In genomic region chr5:59799668-59800374, GRCh38 we compare ENCODE assay signal across 8 cellular contexts.
DNase-seq lines count a peak whose midpoint lies in the region; ATAC-seq and TF ChIP-seq lines count a peak whose summit lies in the region.

No MANE protein-coding gene starts in this region.

- TF ChIP-seq CTCF in endodermal cell (conservative IDR thresholded peaks at IDR 0.05) = peak; percentile 90

- no peaks in the 10 kb centered on the region for H3K4me1 Mint-ChIP-seq in activated T-cell treated with anti-CD3 and anti-CD28 coated beads, Interleukin-2, amount 50 U/mL, for 4 hours (ENCODE audit: low read depth)
- H3K4me1 Mint-ChIP-seq in endodermal cell = peaks cover 6% of the 10 kb centered on the region

- no peaks in the 10 kb centered on the region for H3K9me3 ChIP-seq in endodermal cell (ENCODE audit: control insufficient read depth, low read length)

- no peaks in the 10 kb centered on the region for H3K27me3 ChIP-seq in endodermal cell (ENCODE audit: control insufficient read depth, insufficient read depth, low read length, poor library complexity, severe bottlenecking)

- no peaks in the 10 kb centered on the region for H3K9me3 Mint-ChIP-seq in activated T-cell treated with anti-CD3 and anti-CD28 coated beads, Interleukin-2, amount 50 U/mL, for 4 hours
- no peaks in the 10 kb centered on the region for H3K9me3 Mint-ChIP-seq in endodermal cell

- no peaks in the 10 kb centered on the region for H3K4me1 ChIP-seq in endodermal cell (ENCODE audit: control insufficient read depth, insufficient read depth, low read length)

- no peak for TF ChIP-seq EP300 in Ishikawa (IDR thresholded peaks at IDR 0.05; ENCODE audit: borderline replicate concordance)

- no peak for DNase-seq in activated T-cell treated with anti-CD3 and anti-CD28 coated beads, Interleukin-2, amount 50 U/mL, for 4 hours
- DNase-seq in activated T-cell treated with anti-CD3 and anti-CD28 coated beads, Interleukin-2, amount 50 U/mL, for 48 hours = no peak
- peak; percentile 15 for DNase-seq in SHP77 treated with DMSO at 0.1 percent for 48 hours (lab: John Stamatoyannopoulos, UW)
- DNase-seq in endodermal cell = peak; percentile 52
- DNase-seq in midbrain (lab: John Stamatoyannopoulos, UW) = peak; percentile 69
- no peak for DNase-seq in occipital lobe (lab: John Stamatoyannopoulos, UW)

- TF ChIP-seq RAD21 in Ishikawa (IDR thresholded peaks at IDR 0.05; ENCODE audit: low read depth) = peak; percentile 79

- no peak overlapping the region for H3K27ac ChIP-seq in endodermal cell (ENCODE audit: low read depth, low read length)

- ATAC-seq in activated T-cell treated with anti-CD3 and anti-CD28 coated beads, Interleukin-2, amount 50 U/mL, for 4 hours = peak; percentile 53 to 66
- peak; percentile 54 for ATAC-seq in GM21717 (IDR thresholded peaks at IDR 0.05; ENCODE audit: unreplicated experiment)

- H3K36me3 ChIP-seq in endodermal cell (ENCODE audit: control insufficient read depth, insufficient read depth, low read length) = no peaks in the 10 kb centered on the region

- H3K27me3 Mint-ChIP-seq in activated T-cell treated with anti-CD3 and anti-CD28 coated beads, Interleukin-2, amount 50 U/mL, for 4 hours (ENCODE audit: low read depth) = peaks cover 4% of the 10 kb centered on the region
- H3K27me3 Mint-ChIP-seq in endodermal cell (ENCODE audit: insufficient read depth) = peaks cover 8% of the 10 kb centered on the region

- WGBS in endodermal cell (ENCODE audit: insufficient coverage in 1 of 2, insufficient read length in 1 of 2), 2 experiments = 30 to 100% methylated on average over 1 to 6 of the region's 6 CpGs

- H3K4me3 ChIP-seq in endodermal cell (ENCODE audit: low read length) = no peak overlapping the region

- no peaks in the 10 kb centered on the region for H3K36me3 Mint-ChIP-seq in activated T-cell treated with anti-CD3 and anti-CD28 coated beads, Interleukin-2, amount 50 U/mL, for 4 hours (ENCODE audit: insufficient read depth)
- no peaks in the 10 kb centered on the region for H3K36me3 Mint-ChIP-seq in endodermal cell (ENCODE audit: low read depth)

- H3K4me3 Mint-ChIP-seq in activated T-cell treated with anti-CD3 and anti-CD28 coated beads, Interleukin-2, amount 50 U/mL, for 4 hours = no peak overlapping the region
- H3K4me3 Mint-ChIP-seq in endodermal cell = no peak overlapping the region

- H3K27ac Mint-ChIP-seq in endodermal cell = no peak overlapping the region

- H3K9ac ChIP-seq in endodermal cell (ENCODE audit: extremely low read depth, low read length, poor library complexity, severe bottlenecking) = no peak overlapping the region

TF ChIP-seq in Ishikawa, 13 proteins besides CTCF, POLR2A, EP300 and RAD21:
- TF ChIP-seq TAF1 (IDR thresholded peaks at IDR 0.05; ENCODE audit: low read depth) = no peak
- TF ChIP-seq USF1 (IDR thresholded peaks at IDR 0.05) = no peak
- no peak for TF ChIP-seq FOXM1 (IDR thresholded peaks at IDR 0.05; ENCODE audit: borderline replicate concordance, low read depth)
- no peak for TF ChIP-seq ZBTB7A (IDR thresholded peaks at IDR 0.05; ENCODE audit: low read depth)
- no peak for TF ChIP-seq NFIC (IDR thresholded peaks at IDR 0.05)
- no peak for TF ChIP-seq CEBPB (IDR thresholded peaks at IDR 0.05)
- TF ChIP-seq TEAD4 (IDR thresholded peaks at IDR 0.05) = no peak
- TF ChIP-seq EGR1 (IDR thresholded peaks at IDR 0.05) = no peak
- no peak for TF ChIP-seq MAX (IDR thresholded peaks at IDR 0.05)
- TF ChIP-seq REST (IDR thresholded peaks at IDR 0.05; ENCODE audit: low read depth) = no peak

Comparison
In these comparisons a context has a peak if more than half of its experiments do, and no peak if none do; other contexts are left out.
1. DNase-seq: peak in SHP77 treated with DMSO at 0.1 percent for 48 hours (single experiment), endodermal cell (single experiment) and midbrain (single experiment); none in activated T-cell treated with anti-CD3 and anti-CD28 coated beads, Interleukin-2, amount 50 U/mL, for 4 hours (single experiment), activated T-cell treated with anti-CD3 and anti-CD28 coated beads, Interleukin-2, amount 50 U/mL, for 48 hours (0 of 2) and occipital lobe (single experiment).